In genomic region chr2:239884051-239884405, GRCh38 we compare ENCODE assay signal across 30 cellular contexts.
"Had no signal": no experiment of that assay in that cellular context is flagged by ENCODE, and none has a peak within 500 bp of the region (broad histone marks: within the 10 kb centered on the region; RNA-seq: fewer than 3 reads in every experiment).

No MANE protein-coding gene starts in this region.

- H3K36me3 ChIP-seq: esophagus squamous epithelium, stomach, thyroid gland, upper lobe of right lung, WERI-Rb-1 had no signal

- H3K4me3 ChIP-seq: esophagus squamous epithelium, stomach, thyroid gland, upper lobe of right lung had no signal

- H3K27ac ChIP-seq: epithelial cell of prostate, esophagus squamous epithelium, parathyroid adenoma, stomach, thyroid gland, upper lobe of right lung, WERI-Rb-1 had no signal

- FAIRE-seq: endometrium, islet of Langerhans had no signal

- H3K9me3 ChIP-seq: thyroid gland had no signal

- H3K27me3 ChIP-seq: thyroid gland, upper lobe of right lung had no signal

- DNase-seq: activated CD4-positive, alpha-beta T cell treated with anti-CD3 and anti-CD28 coated beads for 48 hours; activated CD4-positive, alpha-beta T cell treated with anti-CD3 and anti-CD28 coated beads, Interleukin-2, amount 50 U/mL, for 48 hours; activated naive CD8-positive, alpha-beta T cell treated with anti-CD3 and anti-CD28 coated beads, Interleukin-2, amount 50 U/mL, for 24 hours; amygdala; central memory CD4-positive, alpha-beta T cell; dermis blood vessel endothelial cell; effector CD4-positive, alpha-beta T cell; esophagus squamous epithelium; foreskin melanocyte; left ventricle myocardium superior; mammary epithelial cell; nucleus accumbens; right cardiac atrium; SK-N-SH; stimulated activated CD4-positive, alpha-beta T cell treated with anti-CD3 and anti-CD28 coated beads, Interleukin-15, amount 100 ng/mL, for 24 hours; stimulated activated CD4-positive, alpha-beta T cell treated with anti-CD3 and anti-CD28 coated beads, Interleukin-2, amount 100 ng/mL, for 24 hours; stimulated activated naive B cell treated with anti-CD40 and anti-IgM and Interleukin-4, amounts not matched to agents 10 μg/mL and 1 μg/mL and 100 μg/mL, for 72 hours; SW 1271; T-helper 17 cell; T1000; thyroid gland; WERI-Rb-1 had no signal

- ATAC-seq: activated CD4-positive, CD25-positive, alpha-beta regulatory T cell treated with anti-CD3 and anti-CD28 coated beads, Interleukin-2, amount 50 U/mL, for 24 hours; activated naive CD8-positive, alpha-beta T cell treated with anti-CD3 and anti-CD28 coated beads, Interleukin-2, amount 50 U/mL, for 24 hours; left ventricle myocardium superior; naive thymus-derived CD4-positive, alpha-beta T cell; right cardiac atrium; stimulated activated naive B cell treated with anti-CD40 and anti-IgM and Interleukin-4, amounts not matched to agents 10 μg/mL and 1 μg/mL and 100 μg/mL, for 72 hours; T-helper 17 cell; upper lobe of right lung had no signal
